Comparison of ENCODE assay signal across 14 cellular contexts in genomic region chr4:183074288-183074990, GRCh38. TPM values are rescaled to one million over a fixed set of nuclear protein-coding genes. Genes with fewer than 3 reads are reported as not detected.
DNase-seq lines count a peak whose midpoint lies in the region; ATAC-seq and TF ChIP-seq lines count a peak whose summit lies in the region.
"Had no signal": no experiment of that assay in that cellular context is flagged by ENCODE, and none has a peak within 500 bp of the region (broad histone marks: within the 10 kb centered on the region; RNA-seq: fewer than 3 reads in every experiment).

No MANE protein-coding gene starts in this region.

- no peak overlapping the region for H3K4me3 ChIP-seq in upper lobe of right lung
- H3K4me3 ChIP-seq: body of pancreas, upper lobe of left lung had no signal

- H3K9me3 ChIP-seq in upper lobe of right lung, result no peaks in the 10 kb centered on the region
- H3K9me3 ChIP-seq: body of pancreas, upper lobe of left lung had no signal

- H3K9me3 Mint-ChIP-seq in activated naive CD4-positive, alpha-beta T cell treated with anti-CD3 and anti-CD28 coated beads, Interleukin-2, amount 50 U/mL, for 24 hours, result no peaks in the 10 kb centered on the region
- H3K9me3 Mint-ChIP-seq: activated T-helper 2 cell treated with anti-CD3 and anti-CD28 coated beads, Interferon-gamma antibody, Interleukin-2, Interleukin-4, amounts not matched to agents 10 μg/mL and 5 μg/mL and 100 μg/mL, durations not matched to agents 14 hours and 24 hours and 36 hours; effector memory CD8-positive, alpha-beta T cell; natural killer cell had no signal

- H3K27me3 Mint-ChIP-seq in activated naive CD4-positive, alpha-beta T cell treated with anti-CD3 and anti-CD28 coated beads, Interleukin-2, amount 50 U/mL, for 24 hours, result peaks cover 2% of the 10 kb centered on the region
- H3K27me3 Mint-ChIP-seq: effector memory CD8-positive, alpha-beta T cell had no signal

- peak; percentile 66 for ATAC-seq in upper lobe of right lung
- ATAC-seq in left cardiac atrium, result no peak
- no peak for ATAC-seq in HG02981 (IDR thresholded peaks at IDR 0.05; ENCODE audit: unreplicated experiment)

- no peaks in the 10 kb centered on the region for H3K27me3 ChIP-seq in upper lobe of right lung
- H3K27me3 ChIP-seq: body of pancreas, upper lobe of left lung had no signal

- peak overlapping the region; percentile 15 for H3K27ac Mint-ChIP-seq in activated naive CD4-positive, alpha-beta T cell treated with anti-CD3 and anti-CD28 coated beads, Interleukin-2, amount 50 U/mL, for 24 hours
- H3K27ac Mint-ChIP-seq: activated T-helper 2 cell treated with anti-CD3 and anti-CD28 coated beads, Interferon-gamma antibody, Interleukin-2, Interleukin-4, amounts not matched to agents 10 μg/mL and 5 μg/mL and 100 μg/mL, durations not matched to agents 14 hours and 24 hours and 36 hours; effector memory CD8-positive, alpha-beta T cell; natural killer cell; stimulated activated effector memory CD8-positive, alpha-beta T cell treated with anti-CD3 and anti-CD28 coated beads, Interleukin-12 subunit alpha, Interleukin-12 subunit beta, amount 100 ng/mL, for 72 hours had no signal

- TF ChIP-seq CTCF in upper lobe of right lung (IDR thresholded peaks at IDR 0.05), result no peak

- H3K27ac ChIP-seq in upper lobe of right lung, result peak overlapping the region; percentile 9
- H3K27ac ChIP-seq: body of pancreas had no signal

- DNase-seq in activated naive CD4-positive, alpha-beta T cell treated with anti-CD3 and anti-CD28 coated beads, Interleukin-2, amount 50 U/mL, for 16 hours, result no peak
- DNase-seq in astrocyte of the hippocampus (ENCODE audit: low read depth, low spot score) (peak; percentile 66), kidney glomerular epithelial cell (lab: John Stamatoyannopoulos, UW) (peak; percentile 50), upper lobe of right lung (no peak), left cardiac atrium (no peak)
- DNase-seq in stimulated activated CD4-positive, alpha-beta T cell treated with anti-CD3 and anti-CD28 coated beads, Interleukin-12 subunit alpha, Interleukin-12 subunit beta, amount 100 ng/mL, for 4 hours, result no peak

- H3K4me1 Mint-ChIP-seq in activated naive CD4-positive, alpha-beta T cell treated with anti-CD3 and anti-CD28 coated beads, Interleukin-2, amount 50 U/mL, for 24 hours, result no peaks in the 10 kb centered on the region
- H3K4me1 Mint-ChIP-seq: natural killer cell; stimulated activated effector memory CD8-positive, alpha-beta T cell treated with anti-CD3 and anti-CD28 coated beads, Interleukin-12 subunit alpha, Interleukin-12 subunit beta, amount 100 ng/mL, for 72 hours had no signal

- intact Hi-C loops in upper lobe of right lung (cut with DNase I) (loop anchor here (5.0 kb wide), 1 partner anchor 188 kb away; no protein-coding TSS in a partner anchor), left cardiac atrium (cut with DNase I) (loop anchor here in 1 of 2 donors (5.0 to 10.0 kb wide), 2 partner anchors 140 to 183 kb away; no protein-coding TSS in a partner anchor)

- H3K36me3 Mint-ChIP-seq in activated naive CD4-positive, alpha-beta T cell treated with anti-CD3 and anti-CD28 coated beads, Interleukin-2, amount 50 U/mL, for 24 hours, result peaks cover 2% of the 10 kb centered on the region
- H3K36me3 Mint-ChIP-seq: natural killer cell; stimulated activated effector memory CD8-positive, alpha-beta T cell treated with anti-CD3 and anti-CD28 coated beads, Interleukin-12 subunit alpha, Interleukin-12 subunit beta, amount 100 ng/mL, for 72 hours had no signal

- no peak overlapping the region for H3K4me3 Mint-ChIP-seq in activated naive CD4-positive, alpha-beta T cell treated with anti-CD3 and anti-CD28 coated beads, Interleukin-2, amount 50 U/mL, for 24 hours
- H3K4me3 Mint-ChIP-seq: effector memory CD8-positive, alpha-beta T cell; natural killer cell; stimulated activated effector memory CD8-positive, alpha-beta T cell treated with anti-CD3 and anti-CD28 coated beads, Interleukin-12 subunit alpha, Interleukin-12 subunit beta, amount 100 ng/mL, for 72 hours had no signal

- H3K36me3 ChIP-seq in upper lobe of right lung, result no peaks in the 10 kb centered on the region
- H3K36me3 ChIP-seq: upper lobe of left lung had no signal

- no peaks in the 10 kb centered on the region for H3K4me1 ChIP-seq in upper lobe of right lung
- H3K4me1 ChIP-seq: body of pancreas, upper lobe of left lung had no signal

RNA-seq across cellular contexts. Expression of gene WWC2, which starts 24.6 kb away (rescaled TPM):
- 142 TPM for total RNA-seq in upper lobe of right lung
- 10 to 100 TPM; 31.5 to 32.3 TPM for total RNA-seq in left cardiac atrium

Comparison
In these comparisons a context has a peak if more than half of its experiments do, and no peak if none do; other contexts are left out.
1. DNase-seq: peak in astrocyte of the hippocampus (single experiment) and kidney glomerular epithelial cell (single experiment); none in activated naive CD4-positive, alpha-beta T cell treated with anti-CD3 and anti-CD28 coated beads, Interleukin-2, amount 50 U/mL, for 16 hours (single experiment), upper lobe of right lung (single experiment), stimulated activated CD4-positive, alpha-beta T cell treated with anti-CD3 and anti-CD28 coated beads, Interleukin-12 subunit alpha, Interleukin-12 subunit beta, amount 100 ng/mL, for 4 hours (single experiment) and left cardiac atrium (single experiment).